ENCODE assay signal across 8 cellular contexts in genomic region chrX:139204576-139204902, GRCh38.
DNase-seq lines count a peak whose midpoint lies in the region; ATAC-seq and TF ChIP-seq lines count a peak whose summit lies in the region.

No MANE protein-coding gene starts in this region.

- H3K36me3 Mint-ChIP-seq in Calu3 (ENCODE audit: insufficient read depth, unreplicated experiment), result peaks cover 8% of the 10 kb centered on the region

- DNase-seq in Calu3 (no peak), RWPE2 (ENCODE audit: low spot score) (no peak), prostate gland (ENCODE audit: low spot score) (no peak), GF-D8 (lab: John Stamatoyannopoulos, UW) (no peak), NCI-H1105 (lab: John Stamatoyannopoulos, UW) (no peak), NCI-H1930 (lab: John Stamatoyannopoulos, UW) (no peak), NOMO-1 treated with DMSO at 0.1 percent for 48 hours (lab: John Stamatoyannopoulos, UW; ENCODE audit: unreplicated experiment) (no peak)

- peaks cover 4% of the 10 kb centered on the region for H3K9me3 Mint-ChIP-seq in Calu3 (ENCODE audit: low read depth, unreplicated experiment)

- ATAC-seq in RWPE2 (ENCODE audit: low read depth) (no peak), gastroesophageal sphincter (no peak)

- H3K36me3 ChIP-seq in RWPE2 (ENCODE audit: low read depth) (no peaks in the 10 kb centered on the region), gastroesophageal sphincter (no peaks in the 10 kb centered on the region), prostate gland (no peaks in the 10 kb centered on the region)

- H3K4me1 Mint-ChIP-seq in Calu3 (ENCODE audit: low read depth, unreplicated experiment), result peaks cover 6% of the 10 kb centered on the region

- no peaks in the 10 kb centered on the region for H3K9me3 ChIP-seq in RWPE2 (ENCODE audit: severe bottlenecking)
- H3K9me3 ChIP-seq in gastroesophageal sphincter, result no peaks in the 10 kb centered on the region
- H3K9me3 ChIP-seq in prostate gland, result no peaks in the 10 kb centered on the region

- BruUV-seq in Calu3 (replicated peaks; lab: Mats Ljungman, UMichigan), result no TSS peak

- no peak for TF ChIP-seq EP300 in gastroesophageal sphincter (IDR thresholded peaks at IDR 0.05)

- intact Hi-C loops in Calu3 (cut with micrococcal nuclease; ENCODE audit: unreplicated experiment) (no loop called here), prostate gland (cut with DNase I) (loop anchor here (10.0 kb wide), 1 partner anchor 350 kb away; no protein-coding TSS in a partner anchor)

- no peak overlapping the region for H3K27ac Mint-ChIP-seq in Calu3 (ENCODE audit: unreplicated experiment)

- 0 to 21% methylated on average over 8 to 14 of the region's 18 CpGs for WGBS in gastroesophageal sphincter (ENCODE audit: low coverage in 1 of 2), 2 donors
- under 1% methylated on average over 18 of the region's 18 CpGs for WGBS in prostate gland

- H3K27ac ChIP-seq in RWPE2 (ENCODE audit: poor library complexity, severe bottlenecking) (no peak overlapping the region), gastroesophageal sphincter (peak overlapping the region in 3 of 4 donors; percentile 67 to 73 (median 72)), prostate gland (peak overlapping the region; percentile 88)

- CTCF ChIA-PET in Calu3 (lab: Charles Lee), result no interaction called here

- H3K4me1 ChIP-seq in RWPE2 (ENCODE audit: insufficient read depth, poor library complexity, severe bottlenecking) (no peaks in the 10 kb centered on the region), gastroesophageal sphincter (peaks cover 0 to 9% (median 0%) of the 10 kb centered on the region in 3 donors), prostate gland (replicated peaks) (no peaks in the 10 kb centered on the region)

- peaks cover 23% of the 10 kb centered on the region for H3K27me3 Mint-ChIP-seq in Calu3 (ENCODE audit: unreplicated experiment)

- peak overlapping the region; percentile 26 for H3K4me3 ChIP-seq in RWPE2 (ENCODE audit: severe bottlenecking)
- H3K4me3 ChIP-seq in gastroesophageal sphincter, result peak overlapping the region; percentile 34 to 57
- H3K4me3 ChIP-seq in prostate gland, result peak overlapping the region; percentile 45 to 46

- H3K4me3 Mint-ChIP-seq in Calu3 (ENCODE audit: low read depth, unreplicated experiment), result peak overlapping the region; percentile 45

- TF ChIP-seq CTCF in Calu3 (IDR thresholded peaks at IDR 0.05; ENCODE audit: unreplicated experiment), result no peak
- no peak for TF ChIP-seq CTCF in RWPE2 (IDR thresholded peaks at IDR 0.05; ENCODE audit: poor library complexity, severe bottlenecking)
- no peak for TF ChIP-seq CTCF in gastroesophageal sphincter (IDR thresholded peaks at IDR 0.05)
- TF ChIP-seq CTCF in prostate gland (IDR thresholded peaks at IDR 0.05), result no peak

- no peak for TF ChIP-seq POLR2A in gastroesophageal sphincter (IDR thresholded peaks at IDR 0.05)
- TF ChIP-seq POLR2A in prostate gland (IDR thresholded peaks at IDR 0.05), result no peak

- H3K27me3 ChIP-seq in RWPE2 (ENCODE audit: insufficient read depth, poor library complexity, severe bottlenecking) (peaks cover 5% of the 10 kb centered on the region), gastroesophageal sphincter (peaks cover 25% of the 10 kb centered on the region), prostate gland (replicated peaks; ENCODE audit: insufficient read depth) (no peaks in the 10 kb centered on the region)
